In the genomic region with DNA sequence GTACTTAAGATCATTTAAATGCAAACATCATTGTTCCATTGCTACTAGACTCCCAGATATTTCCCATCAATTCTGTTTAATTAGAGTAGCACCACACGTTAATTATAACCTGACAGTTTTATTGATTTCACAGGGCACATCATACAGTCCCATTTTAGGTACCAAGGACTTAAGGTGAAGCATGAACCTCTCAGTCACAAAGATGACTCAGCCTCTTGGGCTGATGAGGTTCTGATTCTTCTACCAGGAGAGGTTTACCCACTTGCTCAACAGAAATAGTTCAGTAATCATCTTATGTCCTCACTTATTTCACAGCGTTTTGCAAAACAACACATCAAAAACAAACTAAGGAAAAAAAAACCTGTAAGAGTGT, we compare ENCODE assay signal across 8 cellular contexts.
A peak's percentile ranks its signal among the peaks of the same experiment; 100 is the strongest.
DNase-seq lines count a peak whose midpoint lies in the region; ATAC-seq and TF ChIP-seq lines count a peak whose summit lies in the region.

No MANE protein-coding gene starts in this region.

- DNase-seq in AG08395 (ENCODE audit: low spot score) (peak; percentile 19), MM.1S (no peak), chondrocyte (ENCODE audit: low spot score) (no peak), NCI-H2081 treated with DMSO at 0.1 percent for 48 hours (lab: John Stamatoyannopoulos, UW) (no peak), MG63 (no peak)

- no peak overlapping the region for H2AFZ ChIP-seq in MM.1S (ENCODE audit: low read length)

- H3K27ac ChIP-seq in MM.1S (ENCODE audit: low read length) (peak overlapping the region; percentile 99), muscle layer of duodenum (ENCODE audit: low read length) (peak overlapping the region; percentile 82)

- peaks cover 25% of the 10 kb centered on the region for H3K79me2 ChIP-seq in MM.1S (ENCODE audit: low read length)

- H3K27me3 Mint-ChIP-seq in chondrocyte (ENCODE audit: low read depth): no peaks in the 10 kb centered on the region

- H3K9me3 ChIP-seq in MM.1S (replicated peaks; ENCODE audit: insufficient read depth, low read length) (no peaks in the 10 kb centered on the region), muscle layer of duodenum (ENCODE audit: control insufficient read depth in 1 of 2, low read length in 2 of 2) (no peaks in the 10 kb centered on the region), MG63 (no peaks in the 10 kb centered on the region)

- no peaks in the 10 kb centered on the region for H3K9me2 ChIP-seq in MM.1S (replicated peaks; ENCODE audit: insufficient read depth, low read length)

- TF ChIP-seq CTCF in MM.1S (IDR thresholded peaks at IDR 0.05; ENCODE audit: low read length) (no peak), chondrocyte (IDR thresholded peaks at IDR 0.05) (no peak)

- H3K4me3 Mint-ChIP-seq in chondrocyte (ENCODE audit: unreplicated experiment): peak overlapping the region; percentile 1

- H3K27me3 ChIP-seq in MM.1S (replicated peaks; ENCODE audit: insufficient read depth, low read length) (no peaks in the 10 kb centered on the region), muscle layer of duodenum (ENCODE audit: low read depth, low read length) (no peaks in the 10 kb centered on the region), MG63 (no peaks in the 10 kb centered on the region)

- no peaks in the 10 kb centered on the region for H3K36me3 ChIP-seq in MM.1S (replicated peaks; ENCODE audit: insufficient read depth, low read length)
- H3K36me3 ChIP-seq in muscle layer of duodenum (ENCODE audit: control insufficient read depth in 1 of 2, insufficient read depth in 2 of 2, low read length in 2 of 2): peaks cover 0 to 10% of the 10 kb centered on the region in 2 donors
- H3K36me3 ChIP-seq in MG63: no peaks in the 10 kb centered on the region

- peak overlapping the region; percentile 94 for H3K9ac ChIP-seq in MM.1S (ENCODE audit: low read length)

- H3K4me2 ChIP-seq in MM.1S (ENCODE audit: low read depth, low read length): peak overlapping the region; percentile 93

- no peaks in the 10 kb centered on the region for H3K36me3 Mint-ChIP-seq in chondrocyte (ENCODE audit: low read depth)

- H3K4me3 ChIP-seq in MM.1S (ENCODE audit: low read length) (no peak overlapping the region; the same call in 1 of the 2 replicates), muscle layer of duodenum (ENCODE audit: low read depth in 1 of 2, low read length in 2 of 2) (no peak overlapping the region), MG63 (no peak overlapping the region; the same call in 1 of the 2 replicates)

- H3F3A ChIP-seq in MM.1S (ENCODE audit: insufficient read depth, low read length): peaks cover 39% of the 10 kb centered on the region

- H4K20me1 ChIP-seq in MM.1S (ENCODE audit: insufficient read depth, low read length): no peaks in the 10 kb centered on the region

- H3K4me1 Mint-ChIP-seq in chondrocyte (ENCODE audit: low read depth): peaks cover 80% of the 10 kb centered on the region

- peak overlapping the region; percentile 79 for H3K27ac Mint-ChIP-seq in chondrocyte (ENCODE audit: unreplicated experiment)

- H3K9me3 Mint-ChIP-seq in chondrocyte (ENCODE audit: low read depth): no peaks in the 10 kb centered on the region

- ATAC-seq in HG03460 (IDR thresholded peaks at IDR 0.05; ENCODE audit: unreplicated experiment): no peak
- ATAC-seq in HG02981 (IDR thresholded peaks at IDR 0.05; ENCODE audit: unreplicated experiment): no peak

- H3K4me1 ChIP-seq in MM.1S (ENCODE audit: low read length) (peaks cover 55% of the 10 kb centered on the region), muscle layer of duodenum (ENCODE audit: control insufficient read depth in 1 of 2, insufficient read depth in 2 of 2, low read length in 2 of 2) (peaks cover 29 to 56% of the 10 kb centered on the region in 2 donors)
